ENCODE assay signal across 16 cellular contexts in genomic region chr3:101017048-101017447, GRCh38. TPM values are rescaled to one million over a fixed set of nuclear protein-coding genes. Genes with fewer than 3 reads are reported as not detected.
DNase-seq lines count a peak whose midpoint lies in the region; ATAC-seq lines count a peak whose summit lies in the region.
"Had no signal": no experiment of that assay in that cellular context is flagged by ENCODE, and none has a peak within 500 bp of the region (broad histone marks: within the 10 kb centered on the region; RNA-seq: fewer than 3 reads in every experiment).

No MANE protein-coding gene starts in this region.

- H3K27me3 ChIP-seq in mesenchymal stem cell (ENCODE audit: control insufficient read depth in 1 of 2, insufficient read depth in 1 of 2, low read length in 2 of 2), result no peaks in the 10 kb centered on the region
- H3K27me3 ChIP-seq: gastrocnemius medialis, neutrophil, right atrium auricular region, SJCRH30 had no signal

- H3K9ac ChIP-seq in mesenchymal stem cell (ENCODE audit: low read length), result peak overlapping the region; percentile 82

- H3K4me3 ChIP-seq in mesenchymal stem cell (ENCODE audit: insufficient read depth in 1 of 2, low read depth in 1 of 2, low read length in 2 of 2), result peak overlapping the region in 1 of 2 experiments; percentile 49
- H3K4me3 ChIP-seq: gastrocnemius medialis, right atrium auricular region, SJCRH30 had no signal

- no peak overlapping the region for H3K4ac ChIP-seq in mesenchymal stem cell (ENCODE audit: low read depth in 1 of 2, low read length in 2 of 2)

- no peaks in the 10 kb centered on the region for H3K36me3 ChIP-seq in mesenchymal stem cell (ENCODE audit: control insufficient read depth in 1 of 2, insufficient read depth in 2 of 2, low read depth in 1 of 2, low read length in 2 of 2)
- H3K36me3 ChIP-seq: gastrocnemius medialis, neutrophil, right atrium auricular region, SJCRH30 had no signal

- H3K23ac ChIP-seq in mesenchymal stem cell (ENCODE audit: low read length in 2 of 2), result no peak overlapping the region

- no CpG with 5 or more reads among the region's 1 CpG for WGBS in mesenchymal stem cell

- DNase-seq in AG08395 (ENCODE audit: low spot score) (peak; percentile 37), NCI-H226 (peak; percentile 40), dedifferentiated amniotic fluid mesenchymal stem cell (ENCODE audit: extremely low spot score) (peak; percentile 40), mesenchymal stem cell (peak; percentile 40), NCI-H187 treated with DMSO at 0.1 percent for 48 hours (lab: John Stamatoyannopoulos, UW) (no peak), nucleus accumbens (lab: John Stamatoyannopoulos, UW) (no peak)
- DNase-seq in stimulated activated CD4-positive, alpha-beta T cell treated with anti-CD3 and anti-CD28 coated beads, Interleukin-4, amount 100 ng/mL, for 24 hours, result no peak
- DNase-seq: activated CD8-positive, alpha-beta memory T cell treated with anti-CD3 and anti-CD28 coated beads, Interleukin-2, amount 10 ng/mL, durations not matched to agents 7 days and 5 days; gastrocnemius medialis; midbrain; NCI-H1105 treated with DMSO at 0.1 percent for 48 hours; NCI-H526 treated with DMSO at 0.1 percent for 48 hours; SJCRH30 had no signal

- no peak for ATAC-seq in GM21737 (IDR thresholded peaks at IDR 0.05; ENCODE audit: unreplicated experiment)
- ATAC-seq: activated CD8-positive, alpha-beta memory T cell treated with anti-CD3 and anti-CD28 coated beads, Interleukin-2, amount 10 ng/mL, durations not matched to agents 7 days and 5 days; gastrocnemius medialis had no signal

- no peak overlapping the region for H3K18ac ChIP-seq in mesenchymal stem cell (ENCODE audit: low read depth in 1 of 2, low read length in 2 of 2)

- no peaks in the 10 kb centered on the region for H3K4me1 ChIP-seq in mesenchymal stem cell (ENCODE audit: control insufficient read depth, insufficient read depth, low read depth, low read length)
- H3K4me1 ChIP-seq: gastrocnemius medialis, right atrium auricular region, SJCRH30 had no signal

- no peak overlapping the region for H2BK12ac ChIP-seq in mesenchymal stem cell (ENCODE audit: low read length in 2 of 2)

- H3K14ac ChIP-seq in mesenchymal stem cell (ENCODE audit: low read length in 2 of 2), result no peak overlapping the region

- no peak overlapping the region for H4K8ac ChIP-seq in mesenchymal stem cell (ENCODE audit: low read length)

- H2AFZ ChIP-seq in mesenchymal stem cell (ENCODE audit: low read depth, low read length), result no peak overlapping the region

- no peak overlapping the region for H3K27ac ChIP-seq in mesenchymal stem cell (ENCODE audit: low read length, poor library complexity, severe bottlenecking)
- H3K27ac ChIP-seq: gastrocnemius medialis, neutrophil, right atrium auricular region, SJCRH30 had no signal

- H3K79me1 ChIP-seq in mesenchymal stem cell (replicated peaks; ENCODE audit: low read length, poor library complexity, severe bottlenecking), result no peaks in the 10 kb centered on the region

- H2BK5ac ChIP-seq in mesenchymal stem cell (ENCODE audit: low read depth, low read length, poor library complexity, severe bottlenecking), result no peak overlapping the region

- no peak overlapping the region for H3K4me2 ChIP-seq in mesenchymal stem cell (ENCODE audit: low read length, poor library complexity, severe bottlenecking)

- H4K91ac ChIP-seq in mesenchymal stem cell (ENCODE audit: low read length), result no peak overlapping the region

- H2AK5ac ChIP-seq in mesenchymal stem cell (ENCODE audit: low read length, severe bottlenecking), result no peak overlapping the region

- H2BK15ac ChIP-seq in mesenchymal stem cell (ENCODE audit: low read depth, poor library complexity, severe bottlenecking), result no peak overlapping the region

- no peak overlapping the region for H2BK120ac ChIP-seq in mesenchymal stem cell (ENCODE audit: low read depth, low read length)

- no peaks in the 10 kb centered on the region for H3K9me3 ChIP-seq in mesenchymal stem cell (ENCODE audit: control insufficient read depth, low read length)
- H3K9me3 ChIP-seq: gastrocnemius medialis, neutrophil, right atrium auricular region had no signal

RNA-seq across cellular contexts. Expression of gene ABI3BP, which starts 23.8 kb away (rescaled TPM):
- 1.5 TPM for polyA plus RNA-seq in mesenchymal stem cell (2013, experiment 1 of 2)
- 1.2 TPM for polyA plus RNA-seq in mesenchymal stem cell (2013, experiment 2 of 2)

Comparison
In these comparisons a context has a peak if more than half of its experiments do, and no peak if none do; other contexts are left out.
1. DNase-seq: peak in AG08395 (single experiment), NCI-H226 (single experiment), dedifferentiated amniotic fluid mesenchymal stem cell (single experiment) and mesenchymal stem cell (single experiment); none in stimulated activated CD4-positive, alpha-beta T cell treated with anti-CD3 and anti-CD28 coated beads, Interleukin-4, amount 100 ng/mL, for 24 hours (single experiment), NCI-H187 treated with DMSO at 0.1 percent for 48 hours (single experiment) and nucleus accumbens (0 of 56).